7 cellular contexts compared by ENCODE assay signal in genomic region chr11:10490398-10491232, GRCh38. TPM values are rescaled to one million over a fixed set of nuclear protein-coding genes. Genes with fewer than 3 reads are reported as not detected.
DNase-seq lines count a peak whose midpoint lies in the region; ATAC-seq and TF ChIP-seq lines count a peak whose summit lies in the region.

No MANE protein-coding gene starts in this region.

- H3K27me3 Mint-ChIP-seq in activated T-helper 1 cell treated with anti-CD3 and anti-CD28 coated beads, Interleukin-12 subunit alpha, Interleukin-12 subunit beta, Interleukin-2, Interleukin-4 antibody, amounts not matched to agents 30 ng/mL and 10 ng/mL and 1 ng/mL, durations not matched to agents 14 hours and 24 hours and 36 hours (ENCODE audit: insufficient read depth) = no peaks in the 10 kb centered on the region

- H3K4me1 ChIP-seq in heart right ventricle = peaks cover 0 to 23% (median 9%) of the 10 kb centered on the region in 9 donors
- no peaks in the 10 kb centered on the region for H3K4me1 ChIP-seq in rectal smooth muscle tissue (ENCODE audit: control insufficient read depth, insufficient read depth, low read length)

- H3K9ac ChIP-seq in rectal smooth muscle tissue (ENCODE audit: low read length) = no peak overlapping the region

- H3K27me3 ChIP-seq in heart right ventricle = no peaks in the 10 kb centered on the region
- no peaks in the 10 kb centered on the region for H3K27me3 ChIP-seq in rectal smooth muscle tissue (ENCODE audit: control insufficient read depth, insufficient read depth, low read length)

- WGBS in heart right ventricle, 2 donors = 63 to 69% methylated on average over 13 of the region's 13 CpGs

- H3K9me3 Mint-ChIP-seq in activated T-helper 1 cell treated with anti-CD3 and anti-CD28 coated beads, Interleukin-12 subunit alpha, Interleukin-12 subunit beta, Interleukin-2, Interleukin-4 antibody, amounts not matched to agents 30 ng/mL and 10 ng/mL and 1 ng/mL, durations not matched to agents 14 hours and 24 hours and 36 hours = no peaks in the 10 kb centered on the region

- peaks cover 0 to 72% (median 0%) of the 10 kb centered on the region in 9 donors for H3K36me3 ChIP-seq in heart right ventricle
- H3K36me3 ChIP-seq in rectal smooth muscle tissue (ENCODE audit: control insufficient read depth, insufficient read depth, low read length) = peaks cover 4% of the 10 kb centered on the region

- intact Hi-C loops in heart right ventricle (cut with DNase I) = no loop called here
- intact Hi-C loops in activated T-helper 1 cell treated with anti-CD3 and anti-CD28 coated beads, Interleukin-12 subunit alpha, Interleukin-12 subunit beta, Interleukin-2, Interleukin-4 antibody, amounts not matched to agents 30 ng/mL and 10 ng/mL and 1 ng/mL, durations not matched to agents 14 hours and 24 hours and 36 hours (cut with micrococcal nuclease) = no loop called here

- H3K4me1 Mint-ChIP-seq in activated T-helper 1 cell treated with anti-CD3 and anti-CD28 coated beads, Interleukin-12 subunit alpha, Interleukin-12 subunit beta, Interleukin-2, Interleukin-4 antibody, amounts not matched to agents 30 ng/mL and 10 ng/mL and 1 ng/mL, durations not matched to agents 14 hours and 24 hours and 36 hours (ENCODE audit: low read depth) = peaks cover 26% of the 10 kb centered on the region

- no peak for TF ChIP-seq CTCF in heart right ventricle (IDR thresholded peaks at IDR 0.05)

- H3K4me3 Mint-ChIP-seq in activated T-helper 1 cell treated with anti-CD3 and anti-CD28 coated beads, Interleukin-12 subunit alpha, Interleukin-12 subunit beta, Interleukin-2, Interleukin-4 antibody, amounts not matched to agents 30 ng/mL and 10 ng/mL and 1 ng/mL, durations not matched to agents 14 hours and 24 hours and 36 hours = no peak overlapping the region

- H3K36me3 Mint-ChIP-seq in activated T-helper 1 cell treated with anti-CD3 and anti-CD28 coated beads, Interleukin-12 subunit alpha, Interleukin-12 subunit beta, Interleukin-2, Interleukin-4 antibody, amounts not matched to agents 30 ng/mL and 10 ng/mL and 1 ng/mL, durations not matched to agents 14 hours and 24 hours and 36 hours (ENCODE audit: low read depth) = peaks cover 33% of the 10 kb centered on the region

- no peaks in the 10 kb centered on the region for H3K9me3 ChIP-seq in heart right ventricle

- H3K27ac Mint-ChIP-seq in activated T-helper 1 cell treated with anti-CD3 and anti-CD28 coated beads, Interleukin-12 subunit alpha, Interleukin-12 subunit beta, Interleukin-2, Interleukin-4 antibody, amounts not matched to agents 30 ng/mL and 10 ng/mL and 1 ng/mL, durations not matched to agents 14 hours and 24 hours and 36 hours = no peak overlapping the region

- peak overlapping the region in 4 of 10 donors; percentile 26 to 69 (median 45) for H3K27ac ChIP-seq in heart right ventricle
- H3K27ac ChIP-seq in rectal smooth muscle tissue (ENCODE audit: low read depth, low read length) = peak overlapping the region; percentile 2

- no peak overlapping the region for H3K4me3 ChIP-seq in heart right ventricle
- H3K4me3 ChIP-seq in rectal smooth muscle tissue (ENCODE audit: low read length) = no peak overlapping the region

- DNase-seq in HPDE6-E6E7 (ENCODE audit: extremely low spot score) (peak; percentile 63), amniotic stem cell (lab: John Stamatoyannopoulos, UW) (peak; percentile 81), heart right ventricle (peak; percentile 46 to 57), NOMO-1 treated with DMSO at 0.1 percent for 48 hours (lab: John Stamatoyannopoulos, UW; ENCODE audit: unreplicated experiment) (no peak)
- no peak for DNase-seq in activated T-helper 1 cell treated with anti-CD3 and anti-CD28 coated beads, Interleukin-12 subunit alpha, Interleukin-12 subunit beta, Interleukin-2, Interleukin-4 antibody, amounts not matched to agents 30 ng/mL and 10 ng/mL and 1 ng/mL, durations not matched to agents 14 hours and 24 hours and 36 hours (ENCODE audit: low spot score)

- ATAC-seq in heart right ventricle (peak; percentile 78 to 95 (median 86)), GM21381 (IDR thresholded peaks at IDR 0.05; ENCODE audit: unreplicated experiment) (no peak)

RNA-seq across cellular contexts. Expression of gene AMPD3, which starts 35.6 kb away (rescaled TPM):
- total RNA-seq in heart right ventricle = 1 to 10 TPM; 1.4 to 8.7 (median 2.6) TPM
- 1 to 10 TPM in 1 of 2 donors, under 1 TPM in 1; 0.59 to 1.2 TPM for polyA plus RNA-seq in heart right ventricle
- 13.9 and 14.3 TPM in 2 replicates for total RNA-seq in activated T-helper 1 cell treated with anti-CD3 and anti-CD28 coated beads, Interleukin-12 subunit alpha, Interleukin-12 subunit beta, Interleukin-2, Interleukin-4 antibody, amounts not matched to agents 30 ng/mL and 10 ng/mL and 1 ng/mL, durations not matched to agents 14 hours and 24 hours and 36 hours

RNA-seq across cellular contexts. Expression of gene RNF141, which starts 50.4 kb away (rescaled TPM):
- 10 to 100 TPM; 27.1 to 43.0 (median 35.7) TPM for total RNA-seq in heart right ventricle
- 1 to 10 TPM; 6.7 to 7.2 TPM for polyA plus RNA-seq in heart right ventricle
- 12.4 and 13.2 TPM in 2 replicates for total RNA-seq in activated T-helper 1 cell treated with anti-CD3 and anti-CD28 coated beads, Interleukin-12 subunit alpha, Interleukin-12 subunit beta, Interleukin-2, Interleukin-4 antibody, amounts not matched to agents 30 ng/mL and 10 ng/mL and 1 ng/mL, durations not matched to agents 14 hours and 24 hours and 36 hours

Comparison
In these comparisons a context has a peak if more than half of its experiments do, and no peak if none do; other contexts are left out.
1. DNase-seq: peak in HPDE6-E6E7 (single experiment), amniotic stem cell (single experiment) and heart right ventricle (2 of 2); none in NOMO-1 treated with DMSO at 0.1 percent for 48 hours (single experiment) and activated T-helper 1 cell treated with anti-CD3 and anti-CD28 coated beads, Interleukin-12 subunit alpha, Interleukin-12 subunit beta, Interleukin-2, Interleukin-4 antibody, amounts not matched to agents 30 ng/mL and 10 ng/mL and 1 ng/mL, durations not matched to agents 14 hours and 24 hours and 36 hours (single experiment).